Comparison of ENCODE assay signal across 8 cellular contexts in the genomic region with DNA sequence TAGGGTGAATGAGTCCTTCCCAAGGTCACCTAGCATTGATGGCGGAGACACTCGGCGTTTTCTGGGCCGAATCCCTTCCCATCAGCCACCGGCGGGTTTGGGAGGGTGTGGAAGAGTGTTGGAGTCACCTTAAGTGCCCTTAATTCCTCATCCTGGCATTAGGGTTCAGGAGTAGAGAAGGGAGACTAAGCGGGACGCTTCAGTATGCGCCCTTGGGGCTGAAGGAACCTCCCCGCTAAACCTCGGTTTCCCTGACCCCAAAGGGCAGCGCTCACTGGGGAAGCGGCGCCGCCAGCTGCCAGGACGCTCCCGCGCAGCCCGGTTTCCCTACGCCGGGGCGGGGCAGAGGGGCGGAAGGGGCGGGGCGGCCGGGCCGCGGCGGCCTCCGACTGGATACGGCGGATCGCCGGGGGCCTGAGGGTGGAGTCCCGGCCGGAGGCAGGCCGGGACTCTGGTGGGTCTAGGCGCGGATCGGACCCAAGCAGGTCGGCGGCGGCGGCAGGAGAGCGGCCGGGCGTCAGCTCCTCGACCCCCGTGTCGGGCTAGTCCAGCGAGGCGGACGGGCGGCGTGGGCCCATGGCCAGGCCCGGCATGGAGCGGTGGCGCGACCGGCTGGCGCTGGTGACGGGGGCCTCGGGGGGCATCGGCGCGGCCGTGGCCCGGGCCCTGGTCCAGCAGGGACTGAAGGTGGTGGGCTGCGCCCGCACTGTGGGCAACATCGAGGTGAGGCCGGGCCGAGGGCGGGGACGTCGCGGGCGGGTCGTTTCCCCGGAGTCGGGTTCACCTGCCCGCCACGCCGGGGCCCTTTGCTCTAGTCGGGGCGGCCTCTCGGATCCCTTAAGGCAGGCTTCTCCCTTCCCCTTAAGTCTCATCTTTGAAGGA. TPM values are rescaled to one million over a fixed set of nuclear protein-coding genes. Genes with fewer than 3 reads are reported as not detected.
DNase-seq lines count a peak whose midpoint lies in the region; ATAC-seq and TF ChIP-seq lines count a peak whose summit lies in the region.

A gene with protein sequence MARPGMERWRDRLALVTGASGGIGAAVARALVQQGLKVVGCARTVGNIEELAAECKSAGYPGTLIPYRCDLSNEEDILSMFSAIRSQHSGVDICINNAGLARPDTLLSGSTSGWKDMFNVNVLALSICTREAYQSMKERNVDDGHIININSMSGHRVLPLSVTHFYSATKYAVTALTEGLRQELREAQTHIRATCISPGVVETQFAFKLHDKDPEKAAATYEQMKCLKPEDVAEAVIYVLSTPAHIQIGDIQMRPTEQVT (plus strand): TSS at position 446 of the 882 bp plus-strand sequence. CDS start 131 bp downstream, at position 577.

- intact Hi-C loops in Calu3 (cut with micrococcal nuclease; ENCODE audit: unreplicated experiment), result loop anchor here (2.0 kb wide), 1 partner anchor 39 kb away; no protein-coding TSS in a partner anchor
- intact Hi-C loops in activated T-helper 2 cell treated with anti-CD3 and anti-CD28 coated beads, Interferon-gamma antibody, Interleukin-2, Interleukin-4, amounts not matched to agents 10 μg/mL and 5 μg/mL and 100 μg/mL, durations not matched to agents 14 hours and 24 hours and 36 hours (cut with micrococcal nuclease), result loop anchor here (2.0 kb wide), 1 partner anchor 47 kb away; a partner anchor contains a TSS

- peak within 1 kb of the TSS; percentile 89 for H3K4me3 Mint-ChIP-seq in Calu3 (ENCODE audit: low read depth, unreplicated experiment)
- peak within 1 kb of the TSS; percentile 76 for H3K4me3 Mint-ChIP-seq in activated T-helper 2 cell treated with anti-CD3 and anti-CD28 coated beads, Interferon-gamma antibody, Interleukin-2, Interleukin-4, amounts not matched to agents 10 μg/mL and 5 μg/mL and 100 μg/mL, durations not matched to agents 14 hours and 24 hours and 36 hours (ENCODE audit: low read depth)
- peak within 1 kb of the TSS; percentile 69 for H3K4me3 Mint-ChIP-seq in natural killer cell treated with Interleukin-12 subunit alpha and Interleukin-12 subunit beta and Interleukin-15 and Interleukin-18, amount 100 ng/mL, for 72 hours
- H3K4me3 Mint-ChIP-seq in stimulated activated naive B cell treated with anti-CD40 and anti-IgM and Interleukin-4, amounts not matched to agents 10 μg/mL and 1 μg/mL and 100 μg/mL, for 72 hours, result peak within 1 kb of the TSS; percentile 83 to 85

- no peaks in the 10 kb centered on the region for H3K9me3 Mint-ChIP-seq in Calu3 (ENCODE audit: low read depth, unreplicated experiment)
- H3K9me3 Mint-ChIP-seq in activated T-helper 2 cell treated with anti-CD3 and anti-CD28 coated beads, Interferon-gamma antibody, Interleukin-2, Interleukin-4, amounts not matched to agents 10 μg/mL and 5 μg/mL and 100 μg/mL, durations not matched to agents 14 hours and 24 hours and 36 hours, result no peaks in the 10 kb centered on the region
- no peaks in the 10 kb centered on the region for H3K9me3 Mint-ChIP-seq in natural killer cell treated with Interleukin-12 subunit alpha and Interleukin-12 subunit beta and Interleukin-15 and Interleukin-18, amount 100 ng/mL, for 72 hours
- H3K9me3 Mint-ChIP-seq in stimulated activated naive B cell treated with anti-CD40 and anti-IgM and Interleukin-4, amounts not matched to agents 10 μg/mL and 1 μg/mL and 100 μg/mL, for 72 hours, result no peaks in the 10 kb centered on the region

- no peaks in the 10 kb centered on the region for H3K27me3 Mint-ChIP-seq in Calu3 (ENCODE audit: unreplicated experiment)
- peaks cover 2% of the 10 kb centered on the region for H3K27me3 Mint-ChIP-seq in activated T-helper 2 cell treated with anti-CD3 and anti-CD28 coated beads, Interferon-gamma antibody, Interleukin-2, Interleukin-4, amounts not matched to agents 10 μg/mL and 5 μg/mL and 100 μg/mL, durations not matched to agents 14 hours and 24 hours and 36 hours (ENCODE audit: low read depth)
- no peaks in the 10 kb centered on the region for H3K27me3 Mint-ChIP-seq in natural killer cell treated with Interleukin-12 subunit alpha and Interleukin-12 subunit beta and Interleukin-15 and Interleukin-18, amount 100 ng/mL, for 72 hours
- peaks cover 5 to 10% of the 10 kb centered on the region in 2 donors for H3K27me3 Mint-ChIP-seq in stimulated activated naive B cell treated with anti-CD40 and anti-IgM and Interleukin-4, amounts not matched to agents 10 μg/mL and 1 μg/mL and 100 μg/mL, for 72 hours

- CTCF ChIA-PET in Calu3 (lab: Charles Lee), result interaction anchor here (0.6 to 5.8 kb wide), 7 partner anchors 10 to 63 kb away, joined by 3 to 69 read pairs (median 3); a partner anchor contains a TSS

- H3K36me3 Mint-ChIP-seq in Calu3 (ENCODE audit: insufficient read depth, unreplicated experiment), result peaks cover 64% of the 10 kb centered on the region
- H3K36me3 Mint-ChIP-seq in activated T-helper 2 cell treated with anti-CD3 and anti-CD28 coated beads, Interferon-gamma antibody, Interleukin-2, Interleukin-4, amounts not matched to agents 10 μg/mL and 5 μg/mL and 100 μg/mL, durations not matched to agents 14 hours and 24 hours and 36 hours (ENCODE audit: low read depth), result peaks cover 35% of the 10 kb centered on the region
- peaks cover 6% of the 10 kb centered on the region for H3K36me3 Mint-ChIP-seq in natural killer cell treated with Interleukin-12 subunit alpha and Interleukin-12 subunit beta and Interleukin-15 and Interleukin-18, amount 100 ng/mL, for 72 hours
- peaks cover 21 to 26% of the 10 kb centered on the region in 2 donors for H3K36me3 Mint-ChIP-seq in stimulated activated naive B cell treated with anti-CD40 and anti-IgM and Interleukin-4, amounts not matched to agents 10 μg/mL and 1 μg/mL and 100 μg/mL, for 72 hours

- peak within 1 kb of the TSS; percentile 48 for H3K27ac Mint-ChIP-seq in Calu3 (ENCODE audit: unreplicated experiment)
- H3K27ac Mint-ChIP-seq in activated T-helper 2 cell treated with anti-CD3 and anti-CD28 coated beads, Interferon-gamma antibody, Interleukin-2, Interleukin-4, amounts not matched to agents 10 μg/mL and 5 μg/mL and 100 μg/mL, durations not matched to agents 14 hours and 24 hours and 36 hours, result peak within 1 kb of the TSS; percentile 28
- peak within 1 kb of the TSS; percentile 70 to 73 for H3K27ac Mint-ChIP-seq in natural killer cell treated with Interleukin-12 subunit alpha and Interleukin-12 subunit beta and Interleukin-15 and Interleukin-18, amount 100 ng/mL, for 72 hours
- H3K27ac Mint-ChIP-seq in stimulated activated naive B cell treated with anti-CD40 and anti-IgM and Interleukin-4, amounts not matched to agents 10 μg/mL and 1 μg/mL and 100 μg/mL, for 72 hours, result peak within 1 kb of the TSS; percentile 86

- DNase-seq in Calu3, result peak; percentile 99
- peak; percentile 46 for DNase-seq in Jurkat, Clone E6-1 (ENCODE audit: low read depth, low spot score)
- peak; percentile 80 for DNase-seq in RKO (ENCODE audit: low spot score)
- peak; percentile 70 for DNase-seq in activated T-helper 2 cell treated with anti-CD3 and anti-CD28 coated beads, Interferon-gamma antibody, Interleukin-2, Interleukin-4, amounts not matched to agents 10 μg/mL and 5 μg/mL and 100 μg/mL, durations not matched to agents 14 hours and 24 hours and 36 hours (ENCODE audit: low spot score)
- peak; percentile 43 for DNase-seq in fibroblast of peridontal ligament (ENCODE audit: extremely low read depth)
- peak; percentile 80 for DNase-seq in natural killer cell treated with Interleukin-12 subunit alpha and Interleukin-12 subunit beta and Interleukin-15 and Interleukin-18, amount 100 ng/mL, for 72 hours (ENCODE audit: low spot score)
- DNase-seq in stimulated activated naive B cell treated with anti-CD40 and anti-IgM and Interleukin-4, amounts not matched to agents 10 μg/mL and 1 μg/mL and 100 μg/mL, for 72 hours, result peak; percentile 68

- peak; percentile 1 for TF ChIP-seq CTCF in Calu3 (IDR thresholded peaks at IDR 0.05; ENCODE audit: unreplicated experiment)

- ATAC-seq in GM21390 (IDR thresholded peaks at IDR 0.05; ENCODE audit: unreplicated experiment), result peak; percentile 77
- ATAC-seq in natural killer cell treated with Interleukin-12 subunit alpha and Interleukin-12 subunit beta and Interleukin-15 and Interleukin-18, amount 100 ng/mL, for 72 hours, result peak; percentile 97 to 99
- ATAC-seq in stimulated activated naive B cell treated with anti-CD40 and anti-IgM and Interleukin-4, amounts not matched to agents 10 μg/mL and 1 μg/mL and 100 μg/mL, for 72 hours (replicated peaks), result peak; percentile 94 to 95

- H3K4me1 Mint-ChIP-seq in Calu3 (ENCODE audit: low read depth, unreplicated experiment), result peaks cover 40% of the 10 kb centered on the region
- peaks cover 26% of the 10 kb centered on the region for H3K4me1 Mint-ChIP-seq in activated T-helper 2 cell treated with anti-CD3 and anti-CD28 coated beads, Interferon-gamma antibody, Interleukin-2, Interleukin-4, amounts not matched to agents 10 μg/mL and 5 μg/mL and 100 μg/mL, durations not matched to agents 14 hours and 24 hours and 36 hours (ENCODE audit: low read depth)
- peaks cover 28 to 37% of the 10 kb centered on the region in 2 donors for H3K4me1 Mint-ChIP-seq in natural killer cell treated with Interleukin-12 subunit alpha and Interleukin-12 subunit beta and Interleukin-15 and Interleukin-18, amount 100 ng/mL, for 72 hours (ENCODE audit: low read depth in 2 of 2)
- H3K4me1 Mint-ChIP-seq in stimulated activated naive B cell treated with anti-CD40 and anti-IgM and Interleukin-4, amounts not matched to agents 10 μg/mL and 1 μg/mL and 100 μg/mL, for 72 hours, result peaks cover 18 to 28% of the 10 kb centered on the region in 2 donors

- H3K4me3 ChIP-seq in Jurkat, Clone E6-1 (ENCODE audit: low read length), result peak within 1 kb of the TSS; percentile 61

- no TSS peak for BruUV-seq in Calu3 (replicated peaks; lab: Mats Ljungman, UMichigan)

RNA-seq across cellular contexts. Expression of the gene that starts here (rescaled TPM):
- 53.3 and 63.3 TPM in 2 replicates for total RNA-seq in Calu3 (2022)
- 20.1 TPM for polyA plus RNA-seq in Jurkat, Clone E6-1 (2012; ENCODE audit: insufficient read depth, insufficient read length)
- 12.3 and 12.4 TPM in 2 replicates for total RNA-seq in activated T-helper 2 cell treated with anti-CD3 and anti-CD28 coated beads, Interferon-gamma antibody, Interleukin-2, Interleukin-4, amounts not matched to agents 10 μg/mL and 5 μg/mL and 100 μg/mL, durations not matched to agents 14 hours and 24 hours and 36 hours
- total RNA-seq in natural killer cell treated with Interleukin-12 subunit alpha and Interleukin-12 subunit beta and Interleukin-15 and Interleukin-18, amount 100 ng/mL, for 72 hours, result 10 to 100 TPM in 1 of 2 donors, 1 to 10 TPM in 1; 5.2 to 16.8 TPM

Comparison
In these comparisons a context has a peak if more than half of its experiments do, and no peak if none do; other contexts are left out.
1. Peak in every context shown above with its lines: DNase-seq, ATAC-seq and H3K4me3 ChIP-seq.
2. DNase-seq: peak in every context shown above with its lines; median percentile 99 in Calu3; 80 in RKO; 80 in natural killer cell treated with Interleukin-12 subunit alpha and Interleukin-12 subunit beta and Interleukin-15 and Interleukin-18, amount 100 ng/mL, for 72 hours; 70 in activated T-helper 2 cell treated with anti-CD3 and anti-CD28 coated beads, Interferon-gamma antibody, Interleukin-2, Interleukin-4, amounts not matched to agents 10 μg/mL and 5 μg/mL and 100 μg/mL, durations not matched to agents 14 hours and 24 hours and 36 hours; 68 in stimulated activated naive B cell treated with anti-CD40 and anti-IgM and Interleukin-4, amounts not matched to agents 10 μg/mL and 1 μg/mL and 100 μg/mL, for 72 hours; 46 in Jurkat, Clone E6-1; 43 in fibroblast of peridontal ligament.
3. H3K27ac Mint-ChIP-seq: peak in every context shown above with its lines; median percentile 86 in stimulated activated naive B cell treated with anti-CD40 and anti-IgM and Interleukin-4, amounts not matched to agents 10 μg/mL and 1 μg/mL and 100 μg/mL, for 72 hours; 72 in natural killer cell treated with Interleukin-12 subunit alpha and Interleukin-12 subunit beta and Interleukin-15 and Interleukin-18, amount 100 ng/mL, for 72 hours; 48 in Calu3; 28 in activated T-helper 2 cell treated with anti-CD3 and anti-CD28 coated beads, Interferon-gamma antibody, Interleukin-2, Interleukin-4, amounts not matched to agents 10 μg/mL and 5 μg/mL and 100 μg/mL, durations not matched to agents 14 hours and 24 hours and 36 hours.